21 cellular contexts compared by ENCODE assay signal in genomic region chr4:20454440-20455037, GRCh38.
"Had no signal": no experiment of that assay in that cellular context is flagged by ENCODE, and none has a peak within 500 bp of the region (broad histone marks: within the 10 kb centered on the region; RNA-seq: fewer than 3 reads in every experiment).

No MANE protein-coding gene starts in this region.

- DNase-seq: KBM-7, MV-4-11, NCI-H1048, NCI-H1105, NCI-H1436 treated with DMSO at 0.1 percent for 48 hours, NCI-H1694, NCI-H2029 treated with DMSO at 0.1 percent for 48 hours, NCI-H2171, NCI-H226, NCI-H446, NCI-H524 treated with DMSO at 0.1 percent for 48 hours, NCI-H82, PC-9, Peyer's patch, SHP77 treated with DMSO at 0.1 percent for 48 hours, SJCRH30, SW 1271, T-cell had no signal

- H3K27me3 ChIP-seq: Peyer's patch, SJCRH30 had no signal

- H3K36me3 ChIP-seq: Peyer's patch, SJCRH30 had no signal

- H3K9me3 ChIP-seq: Peyer's patch, SJCRH30 had no signal

- H3K4me3 ChIP-seq: PC-9, Peyer's patch, SJCRH30 had no signal

- ATAC-seq: Right ventricle myocardium inferior, T-cell had no signal

- FAIRE-seq: HTR-8/SVneo had no signal

- H3K4me2 ChIP-seq: PC-9 had no signal

- H2AFZ ChIP-seq: PC-9 had no signal

- H3K4me1 ChIP-seq: Peyer's patch, SJCRH30 had no signal

- H3K27ac ChIP-seq: HL-60, PC-9, Peyer's patch, SJCRH30 had no signal
